15 cellular contexts compared by ENCODE assay signal in genomic region chr11:30468881-30469280, GRCh38.
DNase-seq lines count a peak whose midpoint lies in the region; ATAC-seq and TF ChIP-seq lines count a peak whose summit lies in the region.
"Had no signal": no experiment of that assay in that cellular context is flagged by ENCODE, and none has a peak within 500 bp of the region (broad histone marks: within the 10 kb centered on the region; RNA-seq: fewer than 3 reads in every experiment).

No MANE protein-coding gene starts in this region.

- no peaks in the 10 kb centered on the region for H3K27me3 ChIP-seq in thoracic aorta (replicated peaks; ENCODE audit: insufficient read depth)
- H3K27me3 ChIP-seq: BE2C had no signal

- no peak for TF ChIP-seq CTCF in thoracic aorta (IDR thresholded peaks at IDR 0.05)

- DNase-seq in left ventricle myocardium superior (no peak), Right ventricle myocardium superior (no peak), dermis blood vessel endothelial cell (peak; percentile 39), thoracic aorta (ENCODE audit: low spot score) (no peak), NCI-H345 treated with DMSO at 0.1 percent for 48 hours (lab: John Stamatoyannopoulos, UW; ENCODE audit: unreplicated experiment) (no peak), NCI-H2081 (lab: John Stamatoyannopoulos, UW) (no peak)
- DNase-seq: ACHN; BE2C; CD4-positive, alpha-beta memory T cell; DMS153; DMS79; GDM1; GM23248 had no signal

- peak overlapping the region; percentile 52 to 83 for H3K27ac ChIP-seq in thoracic aorta
- H3K27ac ChIP-seq: GM23248, HL-60 had no signal

- H3K4me1 ChIP-seq in thoracic aorta (ENCODE audit: control insufficient read depth in 1 of 2, low read depth in 2 of 2) = peaks cover 23 to 75% of the 10 kb centered on the region in 2 donors
- H3K4me1 ChIP-seq: BE2C had no signal

- no peaks in the 10 kb centered on the region for H3K36me3 ChIP-seq in thoracic aorta
- H3K36me3 ChIP-seq: BE2C, HAP-1 had no signal

- no peaks in the 10 kb centered on the region for H3K9me3 ChIP-seq in thoracic aorta
- H3K9me3 ChIP-seq: BE2C, HAP-1 had no signal

- ATAC-seq in left ventricle myocardium superior (peak; percentile 33), Right ventricle myocardium superior (ENCODE audit: poor library complexity) (no peak), thoracic aorta (ENCODE audit: insufficient number of reproducible peaks, low FRiP score, low read depth) (no peak)

- intact Hi-C loops in left ventricle myocardium superior (cut with micrococcal nuclease) = no loop called here
- intact Hi-C loops in Right ventricle myocardium superior (cut with DNase I) = no loop called here

- peak overlapping the region; percentile 30 for H3K4me3 ChIP-seq in thoracic aorta
- H3K4me3 ChIP-seq: GM23248, HAP-1 had no signal
